ENCODE assay signal across 24 cellular contexts in the genomic region with DNA sequence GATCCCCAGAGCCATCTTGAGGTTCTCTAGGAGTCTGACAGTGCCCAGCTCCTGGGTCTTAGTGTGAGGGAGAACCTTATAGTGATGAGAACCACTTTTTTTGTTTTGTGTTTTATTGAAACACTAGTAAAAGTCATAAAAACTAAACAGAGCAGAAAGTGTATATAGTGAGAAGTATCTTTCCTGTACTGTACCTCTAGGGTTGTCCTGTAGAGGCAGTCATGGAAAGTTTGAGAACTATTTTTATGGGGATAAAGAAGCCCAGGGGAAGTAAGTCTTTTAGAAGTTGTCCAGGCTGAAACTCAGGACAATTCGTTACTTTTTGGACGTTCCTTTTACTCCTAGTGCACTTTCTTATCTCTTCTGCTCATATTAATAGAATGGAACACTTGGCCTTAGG. TPM values are rescaled to one million over a fixed set of nuclear protein-coding genes. Genes with fewer than 3 reads are reported as not detected.
DNase-seq lines count a peak whose midpoint lies in the region; ATAC-seq and TF ChIP-seq lines count a peak whose summit lies in the region.
"Had no signal": no experiment of that assay in that cellular context is flagged by ENCODE, and none has a peak within 500 bp of the region (broad histone marks: within the 10 kb centered on the region; RNA-seq: fewer than 3 reads in every experiment).

No MANE protein-coding gene starts in this region.

- no peak for DNase-seq in left ventricle myocardium superior
- no peak for DNase-seq in right cardiac atrium
- no peak for DNase-seq in PC-3
- no peak for DNase-seq in epithelial cell of proximal tubule (ENCODE audit: low read depth)
- DNase-seq in stimulated activated naive B cell treated with anti-CD40 and anti-IgM and Interleukin-4, amounts not matched to agents 10 μg/mL and 1 μg/mL and 100 μg/mL, for 72 hours, result no peak
- no peak for DNase-seq in activated CD8-positive, alpha-beta memory T cell treated with anti-CD3 and anti-CD28 coated beads, Interleukin-2, amount 50 U/mL, for 48 hours
- DNase-seq in activated CD4-positive, CD25-positive, alpha-beta regulatory T cell treated with anti-CD3 and anti-CD28 coated beads, Interleukin-2, amount 50 U/mL, for 72 hours, result no peak
- DNase-seq: activated CD4-positive, alpha-beta T cell treated with anti-CD3 and anti-CD28 coated beads, Interleukin-2, amount 50 U/mL, for 4 hours; activated naive CD8-positive, alpha-beta T cell treated with anti-CD3 and anti-CD28 coated beads for 36 hours; CD8-positive, alpha-beta memory T cell; DMS53; effector CD8-positive, alpha-beta T cell; GDM1; NCI-H1092; NCI-H2029; NCI-H345; nucleus accumbens; retina; SHP77; stimulated activated CD4-positive, alpha-beta T cell treated with anti-CD3 and anti-CD28 coated beads, Interleukin-12 subunit alpha, Interleukin-12 subunit beta, amount 100 ng/mL, for 4 hours; trophoblast cell had no signal

- peak; percentile 24 for ATAC-seq in left ventricle myocardium superior
- ATAC-seq in right cardiac atrium, result no peak
- ATAC-seq in PC-3, result no peak
- no peak for ATAC-seq in stimulated activated naive B cell treated with anti-CD40 and anti-IgM and Interleukin-4, amounts not matched to agents 10 μg/mL and 1 μg/mL and 100 μg/mL, for 72 hours (replicated peaks)
- ATAC-seq in GM19455 (IDR thresholded peaks at IDR 0.05; ENCODE audit: unreplicated experiment), result no peak

- no peak overlapping the region for H3K4me3 Mint-ChIP-seq in stimulated activated naive B cell treated with anti-CD40 and anti-IgM and Interleukin-4, amounts not matched to agents 10 μg/mL and 1 μg/mL and 100 μg/mL, for 72 hours
- H3K4me3 Mint-ChIP-seq: activated naive CD8-positive, alpha-beta T cell treated with anti-CD3 and anti-CD28 coated beads for 36 hours; CD8-positive, alpha-beta memory T cell had no signal

- no peaks in the 10 kb centered on the region for H3K9me3 Mint-ChIP-seq in stimulated activated naive B cell treated with anti-CD40 and anti-IgM and Interleukin-4, amounts not matched to agents 10 μg/mL and 1 μg/mL and 100 μg/mL, for 72 hours
- H3K9me3 Mint-ChIP-seq: activated naive CD8-positive, alpha-beta T cell treated with anti-CD3 and anti-CD28 coated beads for 36 hours; CD8-positive, alpha-beta memory T cell had no signal

- CTCF ChIA-PET in PC-3 (lab: Charles Lee), result no interaction called here

- no peak overlapping the region for H3K4me2 ChIP-seq in PC-3 (ENCODE audit: low read length)
- H3K4me2 ChIP-seq: KMS-11 had no signal

- H3K27ac ChIP-seq in right cardiac atrium (ENCODE audit: low read length), result no peak overlapping the region
- no peak overlapping the region for H3K27ac ChIP-seq in PC-3 (ENCODE audit: low read length)
- H3K27ac ChIP-seq: esophagus muscularis mucosa, KMS-11 had no signal

- H3K27me3 Mint-ChIP-seq in stimulated activated naive B cell treated with anti-CD40 and anti-IgM and Interleukin-4, amounts not matched to agents 10 μg/mL and 1 μg/mL and 100 μg/mL, for 72 hours, result no peaks in the 10 kb centered on the region
- H3K27me3 Mint-ChIP-seq: activated naive CD8-positive, alpha-beta T cell treated with anti-CD3 and anti-CD28 coated beads for 36 hours; CD8-positive, alpha-beta memory T cell had no signal

- H3K27me3 ChIP-seq in right cardiac atrium (ENCODE audit: control insufficient read depth, insufficient read depth), result no peaks in the 10 kb centered on the region
- H3K27me3 ChIP-seq in PC-3 (ENCODE audit: low read length), result no peaks in the 10 kb centered on the region
- H3K27me3 ChIP-seq: esophagus muscularis mucosa had no signal

- H3K36me3 ChIP-seq in PC-3 (ENCODE audit: low read depth, low read length), result peaks cover 27% of the 10 kb centered on the region

- H3K9ac ChIP-seq in PC-3 (ENCODE audit: low read length), result no peak overlapping the region
- H3K9ac ChIP-seq: KMS-11 had no signal

- no peak overlapping the region for H3K4me3 ChIP-seq in right cardiac atrium (ENCODE audit: low read length)
- no peak overlapping the region for H3K4me3 ChIP-seq in PC-3 (ENCODE audit: low read length)
- no peak overlapping the region for H3K4me3 ChIP-seq in epithelial cell of proximal tubule (ENCODE audit: low read depth, low read length)
- H3K4me3 ChIP-seq: esophagus muscularis mucosa had no signal

- TF ChIP-seq CTCF in PC-3 (conservative IDR thresholded peaks at IDR 0.05; ENCODE audit: low read depth, low read length), result 0 out of 2 replicates have a peak, but pooled peaks have one; percentile 22
- peak; percentile 13 for TF ChIP-seq CTCF in epithelial cell of proximal tubule (conservative IDR thresholded peaks at IDR 0.05; ENCODE audit: low read depth, low read length)

- POLR2A ChIA-PET in PC-3 (lab: Charles Lee; ENCODE audit: unreplicated experiment), result no interaction called here

- no peaks in the 10 kb centered on the region for H4K20me1 ChIP-seq in PC-3 (ENCODE audit: low read length)

- no peaks in the 10 kb centered on the region for H3K9me2 ChIP-seq in PC-3 (replicated peaks; ENCODE audit: low read length)

- peak overlapping the region; percentile 38 for H3K27ac Mint-ChIP-seq in stimulated activated naive B cell treated with anti-CD40 and anti-IgM and Interleukin-4, amounts not matched to agents 10 μg/mL and 1 μg/mL and 100 μg/mL, for 72 hours
- H3K27ac Mint-ChIP-seq: activated naive CD8-positive, alpha-beta T cell treated with anti-CD3 and anti-CD28 coated beads for 36 hours had no signal

- no peaks in the 10 kb centered on the region for H3K79me2 ChIP-seq in PC-3 (ENCODE audit: low read length)

- no TSS peak for BruUV-seq in PC-3 (replicated peaks; lab: Mats Ljungman, UMichigan)

- no peak overlapping the region for H2AFZ ChIP-seq in PC-3 (ENCODE audit: low read length)

- 58% methylated on average over 2 of the region's 2 CpGs for WGBS in right cardiac atrium

- no peaks in the 10 kb centered on the region for H3K9me3 ChIP-seq in right cardiac atrium (ENCODE audit: control insufficient read depth, low read length)
- no peaks in the 10 kb centered on the region for H3K9me3 ChIP-seq in PC-3 (ENCODE audit: low read length)
- H3K9me3 ChIP-seq: esophagus muscularis mucosa had no signal

- intact Hi-C loops in left ventricle myocardium superior (cut with micrococcal nuclease), result no loop called here
- intact Hi-C loops in right cardiac atrium (cut with DNase I), result no loop called here
- intact Hi-C loops in PC-3 (cut with micrococcal nuclease), result no loop called here

- H3F3A ChIP-seq in PC-3 (ENCODE audit: low read length, unreplicated experiment), result no peaks in the 10 kb centered on the region

- peaks cover 30 to 59% of the 10 kb centered on the region in 2 donors for H3K36me3 Mint-ChIP-seq in stimulated activated naive B cell treated with anti-CD40 and anti-IgM and Interleukin-4, amounts not matched to agents 10 μg/mL and 1 μg/mL and 100 μg/mL, for 72 hours

- H3K4me1 ChIP-seq in right cardiac atrium (ENCODE audit: control insufficient read depth, insufficient read depth, low read length) (no peaks in the 10 kb centered on the region), PC-3 (ENCODE audit: insufficient read depth, low read length) (no peaks in the 10 kb centered on the region)
- H3K4me1 ChIP-seq: esophagus muscularis mucosa had no signal

- H3K4me1 Mint-ChIP-seq in stimulated activated naive B cell treated with anti-CD40 and anti-IgM and Interleukin-4, amounts not matched to agents 10 μg/mL and 1 μg/mL and 100 μg/mL, for 72 hours, result peaks cover 15 to 20% of the 10 kb centered on the region in 2 donors

RNA-seq across cellular contexts. Expression of gene ADH5, which starts 40.9 kb away (rescaled TPM):
- total RNA-seq in left ventricle myocardium superior (202 TPM), right cardiac atrium (100 to 1,000 TPM; 117 to 133 (median 128) TPM), PC-3 (2014; rRNA removed) (83.1 and 94.5 TPM in 2 replicates), epithelial cell of proximal tubule (124 and 126 TPM in 2 replicates)
- 105 TPM for polyA plus RNA-seq in right cardiac atrium

RNA-seq across cellular contexts. Expression of gene METAP1, which starts 52.2 kb away (rescaled TPM):
- total RNA-seq in left ventricle myocardium superior (75.8 TPM), right cardiac atrium (10 to 100 TPM; 37.0 to 53.2 (median 40.8) TPM), PC-3 (2014; rRNA removed) (53.9 and 54.8 TPM in 2 replicates), epithelial cell of proximal tubule (64.6 and 87.9 TPM in 2 replicates)
- polyA plus RNA-seq in right cardiac atrium, result 26.7 TPM
